19 cellular contexts compared by ENCODE assay signal in genomic region chr4:168162604-168163003, GRCh38.
DNase-seq lines count a peak whose midpoint lies in the region; ATAC-seq, FAIRE-seq and TF ChIP-seq lines count a peak whose summit lies in the region.
"Had no signal": no experiment of that assay in that cellular context is flagged by ENCODE, and none has a peak within 500 bp of the region (broad histone marks: within the 10 kb centered on the region; RNA-seq: fewer than 3 reads in every experiment).

No MANE protein-coding gene starts in this region.

- in situ Hi-C loops in Caki2 (cut with HindIII; ENCODE audit: low pct_unique_long_range_greater_than_20kb, low sequenced_read_pairs): no loop called here

- H3K27ac Mint-ChIP-seq in activated CD4-positive, alpha-beta T cell treated with anti-CD3 and anti-CD28 coated beads, Interleukin-2, amount 10 ng/mL, durations not matched to agents 24 days and 14 days: no peak overlapping the region
- H3K27ac Mint-ChIP-seq: activated naive CD8-positive, alpha-beta T cell treated with anti-CD3 and anti-CD28 coated beads for 36 hours; CD8-positive, alpha-beta memory T cell; type B pancreatic cell had no signal

- no peak for TF ChIP-seq CTCF in bronchial epithelial cell (IDR thresholded peaks at IDR 0.05; ENCODE audit: insufficient read depth, low read length, severe bottlenecking)

- peaks cover 7% of the 10 kb centered on the region for H3K9me3 Mint-ChIP-seq in activated CD4-positive, alpha-beta T cell treated with anti-CD3 and anti-CD28 coated beads, Interleukin-2, amount 10 ng/mL, durations not matched to agents 24 days and 14 days

- FAIRE-seq in bronchial epithelial cell (lab: Jason Lieb, UNC) (no peak), GM19239 (lab: Jason Lieb, UNC) (no peak)

- peaks cover 1% of the 10 kb centered on the region for H3K4me1 Mint-ChIP-seq in activated CD4-positive, alpha-beta T cell treated with anti-CD3 and anti-CD28 coated beads, Interleukin-2, amount 10 ng/mL, durations not matched to agents 24 days and 14 days
- H3K4me1 Mint-ChIP-seq: activated naive CD8-positive, alpha-beta T cell treated with anti-CD3 and anti-CD28 coated beads for 36 hours; CD8-positive, alpha-beta memory T cell had no signal

- intact Hi-C loops in activated CD4-positive, alpha-beta T cell treated with anti-CD3 and anti-CD28 coated beads, Interleukin-2, amount 10 ng/mL, durations not matched to agents 24 days and 14 days (cut with micrococcal nuclease): no loop called here

- H3K27me3 ChIP-seq in bronchial epithelial cell (ENCODE audit: control insufficient read depth, insufficient read depth, low read length): no peaks in the 10 kb centered on the region
- H3K27me3 ChIP-seq: neutrophil, SJSA1 had no signal

- H3K4me3 Mint-ChIP-seq in activated CD4-positive, alpha-beta T cell treated with anti-CD3 and anti-CD28 coated beads, Interleukin-2, amount 10 ng/mL, durations not matched to agents 24 days and 14 days: no peak overlapping the region
- H3K4me3 Mint-ChIP-seq: activated naive CD8-positive, alpha-beta T cell treated with anti-CD3 and anti-CD28 coated beads for 36 hours; CD8-positive, alpha-beta memory T cell; type B pancreatic cell had no signal

- no peaks in the 10 kb centered on the region for H3K36me3 Mint-ChIP-seq in activated CD4-positive, alpha-beta T cell treated with anti-CD3 and anti-CD28 coated beads, Interleukin-2, amount 10 ng/mL, durations not matched to agents 24 days and 14 days (ENCODE audit: low read depth)
- H3K36me3 Mint-ChIP-seq: activated naive CD8-positive, alpha-beta T cell treated with anti-CD3 and anti-CD28 coated beads for 36 hours; CD8-positive, alpha-beta memory T cell; type B pancreatic cell had no signal

- peak; percentile 11 for DNase-seq in Caki2 (ENCODE audit: low read depth)
- DNase-seq in HT1080 (ENCODE audit: low read depth): peak; percentile 26
- peak; percentile 83 for DNase-seq in bronchial epithelial cell (ENCODE audit: low read depth)
- peak; percentile 41 for DNase-seq in kidney tubule cell (ENCODE audit: low spot score)
- no peak for DNase-seq in GM19239 (ENCODE audit: insufficient read length, low spot score)
- DNase-seq in activated CD4-positive, alpha-beta T cell treated with anti-CD3 and anti-CD28 coated beads, Interleukin-2, amount 10 ng/mL, durations not matched to agents 24 days and 14 days: no peak
- no peak for DNase-seq in stimulated activated naive CD4-positive, alpha-beta T cell (lab: John Stamatoyannopoulos, UW)
- DNase-seq: activated naive CD8-positive, alpha-beta T cell treated with anti-CD3 and anti-CD28 coated beads for 36 hours; CD8-positive, alpha-beta memory T cell; central memory CD4-positive, alpha-beta T cell; effector CD4-positive, alpha-beta T cell; NCI-H774; OCI-M1; retina; stimulated activated naive CD8-positive, alpha-beta T cell treated with anti-CD3 and anti-CD28 coated beads, Interleukin-15, Interleukin-2, amounts not matched to agents 100 U/mL and 50 U/mL, for 24 hours had no signal

- ATAC-seq in GM21737 (IDR thresholded peaks at IDR 0.05; ENCODE audit: unreplicated experiment): no peak
- ATAC-seq: stimulated activated naive CD8-positive, alpha-beta T cell treated with anti-CD3 and anti-CD28 coated beads, Interleukin-15, Interleukin-2, amounts not matched to agents 100 U/mL and 50 U/mL, for 24 hours had no signal

- H3K27me3 Mint-ChIP-seq in activated CD4-positive, alpha-beta T cell treated with anti-CD3 and anti-CD28 coated beads, Interleukin-2, amount 10 ng/mL, durations not matched to agents 24 days and 14 days: peaks cover 9% of the 10 kb centered on the region
- H3K27me3 Mint-ChIP-seq: type B pancreatic cell had no signal

- no peaks in the 10 kb centered on the region for H3K36me3 ChIP-seq in bronchial epithelial cell (ENCODE audit: control insufficient read depth, insufficient read depth, low read length)
- H3K36me3 ChIP-seq: neutrophil, SJSA1 had no signal

- no peak overlapping the region for H3K4me3 ChIP-seq in bronchial epithelial cell (ENCODE audit: low read depth, low read length)
- H3K4me3 ChIP-seq: SJSA1 had no signal

Comparison
In these comparisons a context has a peak if more than half of its experiments do, and no peak if none do; other contexts are left out.
1. DNase-seq: peak in Caki2 (single experiment), HT1080 (single experiment), bronchial epithelial cell (single experiment) and kidney tubule cell (single experiment); none in GM19239 (single experiment), activated CD4-positive, alpha-beta T cell treated with anti-CD3 and anti-CD28 coated beads, Interleukin-2, amount 10 ng/mL, durations not matched to agents 24 days and 14 days (single experiment) and stimulated activated naive CD4-positive, alpha-beta T cell (0 of 6).